In genomic region chr19:51926784-51927741, GRCh38 we compare ENCODE assay signal across 8 cellular contexts. TPM values are rescaled to one million over a fixed set of nuclear protein-coding genes. Genes with fewer than 3 reads are reported as not detected.
DNase-seq lines count a peak whose midpoint lies in the region; ATAC-seq and TF ChIP-seq lines count a peak whose summit lies in the region.

TSS of gene ZNF613 (plus strand) at chr19:51927472. CDS start at chr19:51936221, 8,749 bp downstream.

- H3K27ac ChIP-seq in RWPE2 (ENCODE audit: poor library complexity, severe bottlenecking) (peak within 1 kb of the TSS; percentile 59), neural cell (ENCODE audit: low read length) (peak within 1 kb of the TSS; percentile 98)

- H3K4me3 Mint-ChIP-seq in stimulated activated naive CD8-positive, alpha-beta T cell treated with anti-CD3 and anti-CD28 coated beads, Interleukin-15, amount 100 ng/mL, for 72 hours = peak within 1 kb of the TSS; percentile 97

- H3K9ac ChIP-seq in neural cell (ENCODE audit: low read length) = peak within 1 kb of the TSS; percentile 91

- H3K27ac Mint-ChIP-seq in stimulated activated naive CD8-positive, alpha-beta T cell treated with anti-CD3 and anti-CD28 coated beads, Interleukin-15, amount 100 ng/mL, for 72 hours = peak within 1 kb of the TSS; percentile 95 to 96

- no peaks in the 10 kb centered on the region for H3K9me2 ChIP-seq in neural cell (ENCODE audit: insufficient read depth, low read length)

- H3K27me3 Mint-ChIP-seq in stimulated activated naive CD8-positive, alpha-beta T cell treated with anti-CD3 and anti-CD28 coated beads, Interleukin-15, amount 100 ng/mL, for 72 hours = no peaks in the 10 kb centered on the region

- H3K36me3 ChIP-seq in RWPE2 (ENCODE audit: low read depth) (peaks cover 22% of the 10 kb centered on the region), neural cell (ENCODE audit: insufficient read depth, low read length) (no peaks in the 10 kb centered on the region)

- H3K4me3 ChIP-seq in RWPE2 (ENCODE audit: severe bottlenecking) (peak within 1 kb of the TSS; percentile 62), foreskin fibroblast (ENCODE audit: low read depth in 1 of 2, low read length in 2 of 2) (peak within 1 kb of the TSS; percentile 80 to 83), neural cell (ENCODE audit: low read length) (peak within 1 kb of the TSS; percentile 72)

- H3K4me1 Mint-ChIP-seq in stimulated activated naive CD8-positive, alpha-beta T cell treated with anti-CD3 and anti-CD28 coated beads, Interleukin-15, amount 100 ng/mL, for 72 hours = peaks cover 26% of the 10 kb centered on the region

- no peak for TF ChIP-seq RAD21 in neural cell (conservative IDR thresholded peaks at IDR 0.05)

- peaks cover 11% of the 10 kb centered on the region for H3K9me3 ChIP-seq in RWPE2 (ENCODE audit: severe bottlenecking)
- H3K9me3 ChIP-seq in neural cell (ENCODE audit: low read length) = peaks cover 5% of the 10 kb centered on the region

- peak; percentile 35; the same call in 1 of the 2 replicates for TF ChIP-seq CTCF in LNCAP (IDR thresholded peaks at IDR 0.05)
- TF ChIP-seq CTCF in RWPE2 (IDR thresholded peaks at IDR 0.05; ENCODE audit: poor library complexity, severe bottlenecking) = peak; percentile 33
- TF ChIP-seq CTCF in foreskin fibroblast (IDR thresholded peaks at IDR 0.05; ENCODE audit: low read depth, low read length) = peak; percentile 11
- peak; percentile 69 for TF ChIP-seq CTCF in neural cell (IDR thresholded peaks at IDR 0.05; ENCODE audit: poor library complexity, severe bottlenecking)

- H3K27me3 ChIP-seq in RWPE2 (ENCODE audit: insufficient read depth, poor library complexity, severe bottlenecking) (no peaks in the 10 kb centered on the region), neural cell (ENCODE audit: insufficient read depth, low read depth, low read length) (no peaks in the 10 kb centered on the region)

- H3F3A ChIP-seq in neural cell (ENCODE audit: insufficient read depth, low read length, poor library complexity, severe bottlenecking) = no peaks in the 10 kb centered on the region

- H3K9me3 Mint-ChIP-seq in stimulated activated naive CD8-positive, alpha-beta T cell treated with anti-CD3 and anti-CD28 coated beads, Interleukin-15, amount 100 ng/mL, for 72 hours = peaks cover 45 to 75% of the 10 kb centered on the region in 2 donors

- ATAC-seq in GM21786 (IDR thresholded peaks at IDR 0.05; ENCODE audit: unreplicated experiment) (peak; percentile 78), RWPE2 (ENCODE audit: low read depth) (peak; percentile 89)
- ATAC-seq in stimulated activated naive CD8-positive, alpha-beta T cell treated with anti-CD3 and anti-CD28 coated beads, Interleukin-15, amount 100 ng/mL, for 72 hours = peak; percentile 97

- H4K20me1 ChIP-seq in neural cell (ENCODE audit: insufficient read depth) = no peaks in the 10 kb centered on the region

- peak; percentile 11 for TF ChIP-seq EP300 in neural cell (conservative IDR thresholded peaks at IDR 0.05; ENCODE audit: poor library complexity, severe bottlenecking)

- no peaks in the 10 kb centered on the region for H3K4me1 ChIP-seq in RWPE2 (ENCODE audit: insufficient read depth, poor library complexity, severe bottlenecking)

- DNase-seq in DMS79 (lab: John Stamatoyannopoulos, UW) (peak; percentile 71), RWPE2 (ENCODE audit: low spot score) (peak; percentile 81), activated gamma-delta T cell treated with Interleukin-2 at 50 U/mL for 16 hours (peak; percentile 78), foreskin fibroblast (peak; percentile 90 to 96)
- DNase-seq in stimulated activated naive CD8-positive, alpha-beta T cell treated with anti-CD3 and anti-CD28 coated beads, Interleukin-15, amount 100 ng/mL, for 72 hours = peak; percentile 81 to 88

- peaks cover 8% of the 10 kb centered on the region for H3K79me2 ChIP-seq in neural cell (replicated peaks; ENCODE audit: insufficient read depth, low read length)

- peak within 1 kb of the TSS; percentile 52 for H3K4me2 ChIP-seq in neural cell (ENCODE audit: low read length)

- H2AFZ ChIP-seq in neural cell (ENCODE audit: low read depth, low read length) = peak within 1 kb of the TSS; percentile 96

TF ChIP-seq in neural cell, 6 proteins besides CTCF, POLR2A, EP300 and RAD21:
- TF ChIP-seq EZH2 (IDR thresholded peaks at IDR 0.05; ENCODE audit: borderline replicate concordance, insufficient read depth, low read length, poor library complexity, severe bottlenecking) = no peak
- peak; percentile 91 for TF ChIP-seq TAF1 (IDR thresholded peaks at IDR 0.05; ENCODE audit: low read depth)
- TF ChIP-seq REST (IDR thresholded peaks at IDR 0.05; ENCODE audit: borderline replicate concordance) = peak; percentile 88
- peak; percentile 22 for TF ChIP-seq SMC3 (conservative IDR thresholded peaks at IDR 0.05; ENCODE audit: poor library complexity)
- TF ChIP-seq MXI1 (conservative IDR thresholded peaks at IDR 0.05; ENCODE audit: poor library complexity, severe bottlenecking) = peak; percentile 56
- peak; percentile 46 for TF ChIP-seq POLR2AphosphoS5 (IDR thresholded peaks at IDR 0.05)

RNA-seq across cellular contexts. Expression of gene ZNF613, which starts in this region (rescaled TPM):
- 9.0 and 10.9 TPM in 2 replicates for polyA plus RNA-seq in neural cell
- polyA minus RNA-seq in neural cell = 20.7 and 22.7 TPM in 2 replicates

Comparison
In these comparisons a context has a peak if more than half of its experiments do, and no peak if none do; other contexts are left out.
1. Peak in every context shown above with its lines: DNase-seq, ATAC-seq, H3K4me3 ChIP-seq and H3K27ac ChIP-seq.
2. CTCF ChIP-seq: peak in every context shown above with its lines; median percentile 69 in neural cell; 35 in LNCAP; 33 in RWPE2; 11 in foreskin fibroblast.